26 cellular contexts compared by ENCODE assay signal in the genomic region with DNA sequence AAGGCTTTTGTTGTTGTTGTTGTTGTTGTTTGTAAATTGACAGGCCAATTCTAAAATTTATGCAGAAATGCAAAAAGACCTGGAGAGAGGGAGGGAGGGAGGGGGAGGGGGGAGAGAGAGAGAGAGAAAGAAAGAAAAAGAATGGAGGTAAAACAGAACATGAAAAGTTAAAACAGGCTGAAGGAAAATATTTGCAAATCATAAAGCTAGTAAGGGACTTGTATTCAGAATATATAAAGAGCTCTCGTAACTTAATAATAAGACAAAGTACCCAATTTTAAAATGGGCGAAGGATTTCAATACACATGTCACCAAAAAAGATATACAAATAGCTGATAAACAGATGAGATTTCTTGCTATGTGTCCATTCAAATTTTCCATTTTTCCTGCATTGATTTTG.
"Had no signal": no experiment of that assay in that cellular context is flagged by ENCODE, and none has a peak within 500 bp of the region (broad histone marks: within the 10 kb centered on the region; RNA-seq: fewer than 3 reads in every experiment).

No MANE protein-coding gene starts in this region.

- H3K27ac ChIP-seq: ascending aorta, breast epithelium, cardiac muscle cell, colonic mucosa had no signal

- FAIRE-seq: frontal cortex had no signal

- ATAC-seq: activated CD8-positive, alpha-beta memory T cell treated with anti-CD3 and anti-CD28 coated beads, Interleukin-2, amount 10 ng/mL, durations not matched to agents 7 days and 5 days; activated CD8-positive, alpha-beta T cell treated with anti-CD3 and anti-CD28 coated beads, Interleukin-2, amount 10 ng/mL, durations not matched to agents 7 days and 5 days; activated naive CD4-positive, alpha-beta T cell treated with anti-CD3 and anti-CD28 coated beads, Interleukin-2, amount 50 U/mL, for 72 hours; activated T-cell treated with anti-CD3 and anti-CD28 coated beads, Interleukin-2, amount 50 U/mL, for 4 hours; activated T-helper 17 cell treated with anti-CD3 and anti-CD28 coated beads, Interleukin-2, amount 50 U/mL, for 72 hours; esophagus mucosa had no signal

- H3K27me3 ChIP-seq: ascending aorta, breast epithelium, cardiac muscle cell, colonic mucosa had no signal

- H3K27me3 Mint-ChIP-seq: activated CD8-positive, alpha-beta memory T cell treated with anti-CD3 and anti-CD28 coated beads, Interleukin-2, amount 10 ng/mL, durations not matched to agents 7 days and 5 days; activated naive CD8-positive, alpha-beta T cell treated with anti-CD3 and anti-CD28 coated beads, Interleukin-2, amount 10 ng/mL, durations not matched to agents 7 days and 5 days; activated T-helper 17 cell treated with anti-CD3 and anti-CD28 coated beads, Interleukin-2, amount 50 U/mL, for 72 hours; brain had no signal

- H3K36me3 ChIP-seq: ascending aorta, breast epithelium, cardiac muscle cell, colonic mucosa had no signal

- H3K4me3 Mint-ChIP-seq: activated CD8-positive, alpha-beta memory T cell treated with anti-CD3 and anti-CD28 coated beads, Interleukin-2, amount 10 ng/mL, durations not matched to agents 7 days and 5 days; activated CD8-positive, alpha-beta T cell treated with anti-CD3 and anti-CD28 coated beads, Interleukin-2, amount 10 ng/mL, durations not matched to agents 7 days and 5 days; activated naive CD8-positive, alpha-beta T cell treated with anti-CD3 and anti-CD28 coated beads, Interleukin-2, amount 10 ng/mL, durations not matched to agents 7 days and 5 days; activated T-cell treated with anti-CD3 and anti-CD28 coated beads, Interleukin-2, amount 50 U/mL, for 4 hours; activated T-helper 17 cell treated with anti-CD3 and anti-CD28 coated beads, Interleukin-2, amount 50 U/mL, for 72 hours; brain had no signal

- H3K27ac Mint-ChIP-seq: activated CD8-positive, alpha-beta memory T cell treated with anti-CD3 and anti-CD28 coated beads, Interleukin-2, amount 10 ng/mL, durations not matched to agents 7 days and 5 days; activated CD8-positive, alpha-beta T cell treated with anti-CD3 and anti-CD28 coated beads, Interleukin-2, amount 10 ng/mL, durations not matched to agents 7 days and 5 days; activated naive CD4-positive, alpha-beta T cell treated with anti-CD3 and anti-CD28 coated beads, Interleukin-2, amount 50 U/mL, for 72 hours; activated naive CD8-positive, alpha-beta T cell treated with anti-CD3 and anti-CD28 coated beads, Interleukin-2, amount 10 ng/mL, durations not matched to agents 7 days and 5 days; brain had no signal

- H3K4me3 ChIP-seq: ascending aorta, breast epithelium, cardiac muscle cell, colonic mucosa had no signal

- H3K4me1 ChIP-seq: breast epithelium, colonic mucosa had no signal

- H3K9me3 ChIP-seq: ascending aorta, breast epithelium, colonic mucosa had no signal

- H3K36me3 Mint-ChIP-seq: activated naive CD4-positive, alpha-beta T cell treated with anti-CD3 and anti-CD28 coated beads, Interleukin-2, amount 50 U/mL, for 72 hours had no signal

- DNase-seq: activated CD4-positive, alpha-beta T cell treated with anti-CD3 and anti-CD28 coated beads for 48 hours; activated CD4-positive, alpha-beta T cell treated with anti-CD3 and anti-CD28 coated beads, Interleukin-2, amount 50 U/mL, for 1 hour; activated CD4-positive, alpha-beta T cell treated with anti-CD3 and anti-CD28 coated beads, Interleukin-2, amount 50 U/mL, for 48 hours; activated CD8-positive, alpha-beta memory T cell treated with anti-CD3 and anti-CD28 coated beads, Interleukin-2, amount 10 ng/mL, durations not matched to agents 7 days and 5 days; activated CD8-positive, alpha-beta memory T cell treated with anti-CD3 and anti-CD28 coated beads, Interleukin-2, amount 50 U/mL, for 4 hours; activated CD8-positive, alpha-beta T cell treated with anti-CD3 and anti-CD28 coated beads, Interleukin-2, amount 10 ng/mL, durations not matched to agents 7 days and 5 days; activated effector memory CD4-positive, alpha-beta T cell treated with Interleukin-2 at 50 U/mL for 16 hours; activated gamma-delta T cell treated with Interleukin-2 at 50 U/mL for 16 hours; activated naive CD4-positive, alpha-beta T cell treated with Interleukin-2 at 50 U/mL for 16 hours; activated naive CD8-positive, alpha-beta T cell treated with anti-CD3 and anti-CD28 coated beads, Interleukin-2, amount 10 ng/mL, durations not matched to agents 7 days and 5 days; activated T-cell treated with anti-CD3 and anti-CD28 coated beads, Interleukin-2, amount 50 U/mL, for 4 hours; central memory CD4-positive, alpha-beta T cell; cerebellar nuclear complex; colonic mucosa; effector CD8-positive, alpha-beta T cell; foreskin fibroblast; head of caudate nucleus; T-helper 2 cell had no signal

- H3K9me3 Mint-ChIP-seq: activated naive CD4-positive, alpha-beta T cell treated with anti-CD3 and anti-CD28 coated beads, Interleukin-2, amount 50 U/mL, for 72 hours; activated naive CD8-positive, alpha-beta T cell treated with anti-CD3 and anti-CD28 coated beads, Interleukin-2, amount 10 ng/mL, durations not matched to agents 7 days and 5 days; activated T-cell treated with anti-CD3 and anti-CD28 coated beads, Interleukin-2, amount 50 U/mL, for 4 hours; activated T-helper 17 cell treated with anti-CD3 and anti-CD28 coated beads, Interleukin-2, amount 50 U/mL, for 72 hours had no signal
